ENCODE assay signal across 15 cellular contexts in the genomic region with DNA sequence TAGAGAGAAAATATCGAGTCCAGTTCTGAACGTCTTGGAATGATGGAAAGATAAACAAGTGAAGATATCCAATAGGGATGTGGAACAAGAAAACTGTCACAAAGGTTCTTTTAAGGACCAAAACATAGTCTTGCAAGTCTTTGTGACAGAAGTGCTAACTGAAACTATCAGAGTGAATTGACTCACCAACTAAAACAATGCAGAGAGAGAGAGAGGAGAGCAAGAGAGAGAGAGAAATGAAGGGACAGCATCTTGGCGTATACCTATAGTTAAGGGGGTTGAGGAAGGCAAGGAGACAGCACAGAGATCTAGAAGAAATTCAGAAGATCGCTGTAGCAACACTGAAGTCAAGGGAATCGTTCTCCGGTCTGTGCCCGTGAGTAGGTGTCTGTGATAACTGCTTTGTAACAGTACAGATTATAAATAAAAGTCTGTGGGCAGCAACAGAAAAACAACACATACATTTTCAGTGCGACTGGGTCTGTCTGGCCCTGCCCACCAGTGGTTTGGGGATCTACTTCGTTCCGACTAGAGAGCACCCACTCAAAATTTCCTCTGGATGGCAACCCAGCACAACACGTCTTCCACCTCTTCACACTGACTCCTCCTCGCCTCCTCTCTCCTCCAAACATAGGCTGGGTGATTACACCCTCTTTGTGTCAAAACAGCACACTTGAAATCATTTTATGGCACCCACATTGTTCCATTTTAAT. TPM values are rescaled to one million over a fixed set of nuclear protein-coding genes. Genes with fewer than 3 reads are reported as not detected.
DNase-seq lines count a peak whose midpoint lies in the region; ATAC-seq and TF ChIP-seq lines count a peak whose summit lies in the region.
"Had no signal": no experiment of that assay in that cellular context is flagged by ENCODE, and none has a peak within 500 bp of the region (broad histone marks: within the 10 kb centered on the region; RNA-seq: fewer than 3 reads in every experiment).

No MANE protein-coding gene starts in this region.

- peaks cover 34% of the 10 kb centered on the region for H3K4me1 Mint-ChIP-seq in HFFc6 (ENCODE audit: low read depth)
- H3K4me1 Mint-ChIP-seq in activated CD4-positive, alpha-beta memory T cell treated with anti-CD3 and anti-CD28 coated beads, Interleukin-2, amount 10 ng/mL, durations not matched to agents 7 days and 5 days, result peaks cover 34% of the 10 kb centered on the region

- no peaks in the 10 kb centered on the region; the same call in 1 of the 2 replicates for H3K27me3 Mint-ChIP-seq in HFFc6 (ENCODE audit: insufficient read depth)
- H3K27me3 Mint-ChIP-seq in activated CD4-positive, alpha-beta memory T cell treated with anti-CD3 and anti-CD28 coated beads, Interleukin-2, amount 10 ng/mL, durations not matched to agents 7 days and 5 days, result no peaks in the 10 kb centered on the region
- H3K27me3 Mint-ChIP-seq: naive thymus-derived CD4-positive, alpha-beta T cell had no signal

- no peak overlapping the region for H3K4me3 Mint-ChIP-seq in HFFc6
- H3K4me3 Mint-ChIP-seq in activated CD4-positive, alpha-beta memory T cell treated with anti-CD3 and anti-CD28 coated beads, Interleukin-2, amount 10 ng/mL, durations not matched to agents 7 days and 5 days, result peak overlapping the region; percentile 32
- H3K4me3 Mint-ChIP-seq: activated naive CD8-positive, alpha-beta T cell treated with anti-CD3 and anti-CD28 coated beads, Interleukin-2, amount 10 ng/mL, durations not matched to agents 7 days and 5 days had no signal

- H3K4me1 ChIP-seq in breast epithelium, result no peaks in the 10 kb centered on the region

- 0 out of 2 replicates have a peak, but pooled peaks cover 4% of the 10 kb centered on the region for H3K36me3 Mint-ChIP-seq in HFFc6 (ENCODE audit: low read depth)
- no peaks in the 10 kb centered on the region for H3K36me3 Mint-ChIP-seq in activated CD4-positive, alpha-beta memory T cell treated with anti-CD3 and anti-CD28 coated beads, Interleukin-2, amount 10 ng/mL, durations not matched to agents 7 days and 5 days (ENCODE audit: low read depth)

- peak overlapping the region; percentile 11; the same call in 1 of the 2 replicates for H3K27ac Mint-ChIP-seq in HFFc6
- H3K27ac Mint-ChIP-seq in activated CD4-positive, alpha-beta memory T cell treated with anti-CD3 and anti-CD28 coated beads, Interleukin-2, amount 10 ng/mL, durations not matched to agents 7 days and 5 days, result peak overlapping the region; percentile 38
- H3K27ac Mint-ChIP-seq: activated naive CD8-positive, alpha-beta T cell treated with anti-CD3 and anti-CD28 coated beads, Interleukin-2, amount 10 ng/mL, durations not matched to agents 7 days and 5 days had no signal

- no peak for TF ChIP-seq CTCF in HFFc6 (IDR thresholded peaks at IDR 0.05)
- no peak for TF ChIP-seq CTCF in breast epithelium (IDR thresholded peaks at IDR 0.05)

- no peaks in the 10 kb centered on the region for H3K9me3 Mint-ChIP-seq in HFFc6
- no peaks in the 10 kb centered on the region for H3K9me3 Mint-ChIP-seq in activated CD4-positive, alpha-beta memory T cell treated with anti-CD3 and anti-CD28 coated beads, Interleukin-2, amount 10 ng/mL, durations not matched to agents 7 days and 5 days
- H3K9me3 Mint-ChIP-seq: activated naive CD8-positive, alpha-beta T cell treated with anti-CD3 and anti-CD28 coated beads, Interleukin-2, amount 10 ng/mL, durations not matched to agents 7 days and 5 days; naive thymus-derived CD4-positive, alpha-beta T cell had no signal

- DNase-seq in CD1c-positive myeloid dendritic cell (ENCODE audit: extremely low spot score) (peak; percentile 41), HFFc6 (no peak), inferior parietal cortex (ENCODE audit: extremely low spot score) (peak; percentile 34), NCI-H1048 (lab: John Stamatoyannopoulos, UW) (no peak), breast epithelium (ENCODE audit: low spot score in 2 of 2) (no peak), NOMO-1 treated with DMSO at 0.1 percent for 48 hours (lab: John Stamatoyannopoulos, UW; ENCODE audit: unreplicated experiment) (no peak)
- DNase-seq in activated CD4-positive, alpha-beta memory T cell treated with anti-CD3 and anti-CD28 coated beads, Interleukin-2, amount 10 ng/mL, durations not matched to agents 7 days and 5 days, result peak; percentile 44
- DNase-seq: activated naive CD8-positive, alpha-beta T cell treated with anti-CD3 and anti-CD28 coated beads, Interleukin-2, amount 10 ng/mL, durations not matched to agents 7 days and 5 days; NCI-H146; NCI-H526 treated with DMSO at 0.1 percent for 48 hours; Right ventricle myocardium superior; sigmoid colon had no signal

- no peak for TF ChIP-seq POLR2A in breast epithelium (IDR thresholded peaks at IDR 0.05)

- no peak overlapping the region for H3K27ac ChIP-seq in breast epithelium
- H3K27ac ChIP-seq: hepatocyte, sigmoid colon had no signal

- intact Hi-C loops in breast epithelium (cut with DNase I; ENCODE audit: low total_unique reads), result no loop called here

- no peaks in the 10 kb centered on the region for H3K36me3 ChIP-seq in breast epithelium
- H3K36me3 ChIP-seq: sigmoid colon had no signal

- no peaks in the 10 kb centered on the region for H3K27me3 ChIP-seq in breast epithelium
- H3K27me3 ChIP-seq: sigmoid colon had no signal

- no peaks in the 10 kb centered on the region for H3K9me3 ChIP-seq in breast epithelium

- POLR2A ChIA-PET in activated CD4-positive, alpha-beta memory T cell treated with anti-CD3 and anti-CD28 coated beads, Interleukin-2, amount 10 ng/mL, durations not matched to agents 7 days and 5 days (lab: Charles Lee), result no interaction called here

- H3K4me3 ChIP-seq in breast epithelium, result no peak overlapping the region
- H3K4me3 ChIP-seq: hepatocyte, sigmoid colon had no signal

- ATAC-seq in HG03097 (IDR thresholded peaks at IDR 0.05; ENCODE audit: low FRiP score, unreplicated experiment), result no peak
- ATAC-seq: naive thymus-derived CD4-positive, alpha-beta T cell had no signal

- CTCF ChIA-PET in activated CD4-positive, alpha-beta memory T cell treated with anti-CD3 and anti-CD28 coated beads, Interleukin-2, amount 10 ng/mL, durations not matched to agents 7 days and 5 days (lab: Charles Lee), result interaction anchor here (1.4 kb wide), 1 partner anchor 11 kb away, joined by 3 read pairs; no protein-coding TSS in a partner anchor

RNA-seq across cellular contexts. Expression of gene COA6, which starts 4.8 kb away (rescaled TPM):
- 10 to 100 TPM; 23.2 to 33.5 (median 29.0) TPM for total RNA-seq in HFFc6 (2021; fragmentation: NEBNext Ultra II Directional; extraction: Animal tissue kit (Norgen Biotek cat#: 25700))
- total RNA-seq in activated CD4-positive, alpha-beta memory T cell treated with anti-CD3 and anti-CD28 coated beads, Interleukin-2, amount 10 ng/mL, durations not matched to agents 7 days and 5 days, result 10 to 100 TPM; 39.7 to 44.7 TPM
- 10 to 100 TPM; 10.4 to 17.7 (median 14.6) TPM for total RNA-seq in breast epithelium

Comparison
In these comparisons a context has a peak if more than half of its experiments do, and no peak if none do; other contexts are left out.
1. DNase-seq: peak in CD1c-positive myeloid dendritic cell (single experiment), activated CD4-positive, alpha-beta memory T cell treated with anti-CD3 and anti-CD28 coated beads, Interleukin-2, amount 10 ng/mL, durations not matched to agents 7 days and 5 days (single experiment) and inferior parietal cortex (single experiment); none in HFFc6 (single experiment), NCI-H1048 (single experiment), breast epithelium (0 of 2) and NOMO-1 treated with DMSO at 0.1 percent for 48 hours (single experiment).